Comparison of ENCODE assay signal across 16 cellular contexts in genomic region chr3:12985148-12985547, GRCh38.
DNase-seq lines count a peak whose midpoint lies in the region; ATAC-seq lines count a peak whose summit lies in the region.
"Had no signal": no experiment of that assay in that cellular context is flagged by ENCODE, and none has a peak within 500 bp of the region (broad histone marks: within the 10 kb centered on the region; RNA-seq: fewer than 3 reads in every experiment).

No MANE protein-coding gene starts in this region.

- H3K4me3 ChIP-seq in effector memory CD4-positive, alpha-beta T cell (ENCODE audit: insufficient read depth, low read depth, low read length, poor library complexity, severe bottlenecking), result no peak overlapping the region
- H3K4me3 ChIP-seq in skeletal muscle tissue (ENCODE audit: low read length in 3 of 3), result no peak overlapping the region
- H3K4me3 ChIP-seq in CD4-positive, alpha-beta memory T cell (ENCODE audit: low read length in 2 of 2), result no peak overlapping the region

- peaks cover 16% of the 10 kb centered on the region for H3K4me1 ChIP-seq in effector memory CD4-positive, alpha-beta T cell (ENCODE audit: control insufficient read depth, insufficient read depth, low read length, poor library complexity, severe bottlenecking)
- H3K4me1 ChIP-seq in skeletal muscle tissue (ENCODE audit: control insufficient read depth in 3 of 3, insufficient read depth in 3 of 3, low read length in 3 of 3), result peaks cover 29 to 52% (median 42%) of the 10 kb centered on the region in 3 donors
- H3K4me1 ChIP-seq in CD4-positive, alpha-beta memory T cell (ENCODE audit: insufficient read depth, low read length), result peaks cover 69% of the 10 kb centered on the region

- DNase-seq in Right ventricle myocardium superior (peak; percentile 50), cardiac septum (ENCODE audit: low spot score) (no peak), naive B cell (no peak)
- DNase-seq in effector memory CD4-positive, alpha-beta T cell, result no peak
- DNase-seq in CD4-positive, alpha-beta memory T cell, result no peak
- no peak for DNase-seq in activated CD4-positive, alpha-beta T cell treated with anti-CD3 and anti-CD28 coated beads for 48 hours
- no peak for DNase-seq in activated T-cell treated with anti-CD3 and anti-CD28 coated beads, Interleukin-2, amount 50 U/mL, for 48 hours
- DNase-seq: DMS79, HFFc6, KG1, MV-4-11, NCI-H1694 treated with DMSO at 0.1 percent for 48 hours, NCI-H510A treated with DMSO at 0.1 percent for 48 hours, NCI-H774, SIG-M5 had no signal

- peaks cover 11% of the 10 kb centered on the region for H3K36me3 ChIP-seq in effector memory CD4-positive, alpha-beta T cell (ENCODE audit: control insufficient read depth, insufficient read depth, low read length)
- no peaks in the 10 kb centered on the region for H3K36me3 ChIP-seq in skeletal muscle tissue (ENCODE audit: control insufficient read depth in 3 of 3, insufficient read depth in 3 of 3, low read length in 3 of 3)
- peaks cover under 1% of the 10 kb centered on the region for H3K36me3 ChIP-seq in CD4-positive, alpha-beta memory T cell (ENCODE audit: insufficient read depth, low read length)

- intact Hi-C loops in Right ventricle myocardium superior (cut with DNase I), result loop anchor here (5.0 to 10.0 kb wide), 2 partner anchors 53 to 90 kb away; no protein-coding TSS in a partner anchor
- intact Hi-C loops in cardiac septum (cut with DNase I), result loop anchor here (2.0 kb wide), 1 partner anchor 30 kb away; no protein-coding TSS in a partner anchor
- intact Hi-C loops in CD4-positive, alpha-beta memory T cell (cut with micrococcal nuclease), result no loop called here

- ATAC-seq in Right ventricle myocardium superior (ENCODE audit: poor library complexity) (peak; percentile 50), naive B cell (ENCODE audit: low read depth in 2 of 2) (no peak)

- no peaks in the 10 kb centered on the region for H3K9me3 Mint-ChIP-seq in naive B cell
- H3K9me3 Mint-ChIP-seq in CD4-positive, alpha-beta memory T cell, result no peaks in the 10 kb centered on the region
- H3K9me3 Mint-ChIP-seq: HFFc6 had no signal

- POLR2A ChIA-PET in CD4-positive, alpha-beta memory T cell (lab: Charles Lee; ENCODE audit: partially characterized antibody), result interaction anchor here (1.1 to 3.4 kb wide), 2 partner anchors 9 to 30 kb away, joined by 5 to 13 read pairs; no protein-coding TSS in a partner anchor

- no peaks in the 10 kb centered on the region for H3K27me3 Mint-ChIP-seq in naive B cell
- no peaks in the 10 kb centered on the region for H3K27me3 Mint-ChIP-seq in CD4-positive, alpha-beta memory T cell

- H3K9me3 ChIP-seq in effector memory CD4-positive, alpha-beta T cell (ENCODE audit: control insufficient read depth, low read length), result no peaks in the 10 kb centered on the region
- no peaks in the 10 kb centered on the region for H3K9me3 ChIP-seq in skeletal muscle tissue (ENCODE audit: control insufficient read depth in 3 of 3, low read length in 3 of 3)
- H3K9me3 ChIP-seq in CD4-positive, alpha-beta memory T cell (ENCODE audit: control insufficient read depth in 1 of 2, low read length in 2 of 2), result no peaks in the 10 kb centered on the region

- H3K27ac ChIP-seq in effector memory CD4-positive, alpha-beta T cell (ENCODE audit: insufficient read depth, low read length, poor library complexity, severe bottlenecking), result peak overlapping the region; percentile 16
- H3K27ac ChIP-seq in skeletal muscle tissue (ENCODE audit: low read depth, low read length), result no peak overlapping the region
- no peak overlapping the region for H3K27ac ChIP-seq in CD4-positive, alpha-beta memory T cell (ENCODE audit: low read depth, low read length)

- peak overlapping the region in 2 of 3 donors; percentile 16 to 23 for H3K9ac ChIP-seq in skeletal muscle tissue (ENCODE audit: low read depth in 1 of 3, low read length in 3 of 3)

- CTCF ChIA-PET in CD4-positive, alpha-beta memory T cell (lab: Charles Lee; ENCODE audit: partially characterized antibody), result interaction anchor here (0.7 to 6.6 kb wide), 8 partner anchors 11 to 164 kb away, joined by 3 to 49 read pairs (median 4); no protein-coding TSS in a partner anchor

- H3K27me3 ChIP-seq in effector memory CD4-positive, alpha-beta T cell (replicated peaks; ENCODE audit: control insufficient read depth, insufficient read depth, low read length, poor library complexity, severe bottlenecking), result no peaks in the 10 kb centered on the region
- no peaks in the 10 kb centered on the region for H3K27me3 ChIP-seq in skeletal muscle tissue (ENCODE audit: control insufficient read depth in 3 of 3, insufficient read depth in 3 of 3, low read length in 3 of 3)
- no peaks in the 10 kb centered on the region for H3K27me3 ChIP-seq in CD4-positive, alpha-beta memory T cell (ENCODE audit: insufficient read depth, low read length)

- H3K27ac Mint-ChIP-seq in naive B cell, result peak overlapping the region in 4 of 6 donors; percentile 37 to 85 (median 60)
- no peak overlapping the region for H3K27ac Mint-ChIP-seq in CD4-positive, alpha-beta memory T cell
- H3K27ac Mint-ChIP-seq: HFFc6 had no signal

- peaks cover 64 to 91% (median 89%) of the 10 kb centered on the region in 3 donors for H3K4me1 Mint-ChIP-seq in naive B cell
- peaks cover 36 to 90% (median 60%) of the 10 kb centered on the region in 4 donors for H3K4me1 Mint-ChIP-seq in CD4-positive, alpha-beta memory T cell

- peaks cover 0 to 7% of the 10 kb centered on the region in 2 donors for H3K36me3 Mint-ChIP-seq in naive B cell
- peaks cover 0 to 29% of the 10 kb centered on the region in 2 donors for H3K36me3 Mint-ChIP-seq in CD4-positive, alpha-beta memory T cell

- H3K4me3 Mint-ChIP-seq in naive B cell, result no peak overlapping the region
- no peak overlapping the region for H3K4me3 Mint-ChIP-seq in CD4-positive, alpha-beta memory T cell
- H3K4me3 Mint-ChIP-seq: HFFc6 had no signal

Comparison
In these comparisons a context has a peak if more than half of its experiments do, and no peak if none do; other contexts are left out.
1. H3K27ac Mint-ChIP-seq: peak in naive B cell (4 of 6); none in CD4-positive, alpha-beta memory T cell (0 of 7).